In the genomic region with DNA sequence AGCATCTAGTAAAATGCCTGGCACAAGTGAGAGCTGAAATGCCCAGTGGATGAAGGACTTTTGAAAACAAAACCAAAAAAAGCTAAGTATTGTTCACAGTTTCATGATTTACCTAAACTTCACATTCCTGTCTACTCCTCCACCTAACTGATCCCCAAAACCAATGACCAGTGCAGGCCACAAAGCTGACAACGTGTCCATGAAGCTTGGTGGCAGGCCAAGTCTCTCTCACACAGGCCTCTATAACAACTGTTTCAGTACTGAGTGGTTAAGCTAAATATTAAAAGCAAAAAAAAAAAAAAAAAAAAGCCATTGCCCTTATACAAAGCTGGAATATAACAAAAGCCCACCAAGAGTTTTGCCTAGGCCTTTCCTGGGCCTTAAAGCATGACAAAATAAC, we compare ENCODE assay signal across 18 cellular contexts. TPM values are rescaled to one million over a fixed set of nuclear protein-coding genes. Genes with fewer than 3 reads are reported as not detected.
DNase-seq lines count a peak whose midpoint lies in the region; ATAC-seq and TF ChIP-seq lines count a peak whose summit lies in the region.
"Had no signal": no experiment of that assay in that cellular context is flagged by ENCODE, and none has a peak within 500 bp of the region (broad histone marks: within the 10 kb centered on the region; RNA-seq: fewer than 3 reads in every experiment).

No MANE protein-coding gene starts in this region.

- TF ChIP-seq EP300 in suprapubic skin (IDR thresholded peaks at IDR 0.05), result no peak

- H3K4me1 Mint-ChIP-seq in activated T-cell treated with anti-CD3 and anti-CD28 coated beads, Interleukin-2, amount 50 U/mL, for 72 hours (ENCODE audit: low read depth), result peaks cover 100% of the 10 kb centered on the region
- H3K4me1 Mint-ChIP-seq in glutamatergic neuron (ENCODE audit: low read depth, unreplicated experiment), result peaks cover 89% of the 10 kb centered on the region

- H3F3A ChIP-seq in PC-9 (ENCODE audit: insufficient read depth, low read depth), result peaks cover 30% of the 10 kb centered on the region; the same call in 1 of the 2 replicates

- POLR2A ChIA-PET in PC-9 (lab: Charles Lee; ENCODE audit: unreplicated experiment) (interaction anchor here (0.6 kb wide), 1 partner anchor 56 kb away, joined by 3 read pairs; no protein-coding TSS in a partner anchor), GM10248 (lab: Yijun Ruan, JAX) (no interaction called here)

- CTCF ChIA-PET in PC-9 (lab: Charles Lee) (no interaction called here), GM10248 (lab: Yijun Ruan, JAX) (interaction anchor here (0.7 to 4.8 kb wide), 13 partner anchors 9 to 113 kb away, joined by 3 to 28 read pairs (median 5); no protein-coding TSS in a partner anchor)

- H3K9me2 ChIP-seq in PC-9 (ENCODE audit: insufficient read depth), result no peaks in the 10 kb centered on the region

- TF ChIP-seq CTCF in PC-9 (conservative IDR thresholded peaks at IDR 0.05), result no peak
- no peak for TF ChIP-seq CTCF in glutamatergic neuron (IDR thresholded peaks at IDR 0.05; ENCODE audit: partially characterized antibody, unreplicated experiment)
- TF ChIP-seq CTCF in suprapubic skin (IDR thresholded peaks at IDR 0.05), result no peak
- TF ChIP-seq CTCF in GM10248 (IDR thresholded peaks at IDR 0.05; ENCODE audit: control extremely low read depth, extremely low read depth, low read depth, missing control alignments), result no peak

- H3K9me3 Mint-ChIP-seq in activated T-cell treated with anti-CD3 and anti-CD28 coated beads, Interleukin-2, amount 50 U/mL, for 72 hours, result no peaks in the 10 kb centered on the region
- H3K9me3 Mint-ChIP-seq in glutamatergic neuron (ENCODE audit: unreplicated experiment), result peaks cover 34% of the 10 kb centered on the region
- H3K9me3 Mint-ChIP-seq: activated T-helper 2 cell treated with anti-CD3 and anti-CD28 coated beads, Interferon-gamma antibody, Interleukin-2, Interleukin-4, amounts not matched to agents 10 μg/mL and 5 μg/mL and 100 μg/mL, durations not matched to agents 14 hours and 24 hours and 36 hours; IgD-negative memory B cell had no signal

- H3K4me3 ChIP-seq in PC-9, result no peak overlapping the region
- no peak overlapping the region for H3K4me3 ChIP-seq in suprapubic skin
- no peak overlapping the region for H3K4me3 ChIP-seq in SJCRH30
- H3K4me3 ChIP-seq: heart right ventricle had no signal

- TF ChIP-seq POLR2A in suprapubic skin (IDR thresholded peaks at IDR 0.05), result no peak

- H3K27ac ChIP-seq in PC-9 (0 out of 2 replicates have a peak overlapping the region, but pooled peaks have one; percentile 0), suprapubic skin (peak overlapping the region; percentile 53), SJCRH30 (no peak overlapping the region)

- peaks cover 0 to 8% of the 10 kb centered on the region in 2 donors for H3K36me3 Mint-ChIP-seq in activated T-cell treated with anti-CD3 and anti-CD28 coated beads, Interleukin-2, amount 50 U/mL, for 72 hours (ENCODE audit: insufficient read depth in 2 of 2)
- no peaks in the 10 kb centered on the region for H3K36me3 Mint-ChIP-seq in glutamatergic neuron (ENCODE audit: unreplicated experiment)

- no peaks in the 10 kb centered on the region for H3K27me3 Mint-ChIP-seq in activated T-cell treated with anti-CD3 and anti-CD28 coated beads, Interleukin-2, amount 50 U/mL, for 72 hours (ENCODE audit: low read depth)
- peaks cover 25% of the 10 kb centered on the region for H3K27me3 Mint-ChIP-seq in glutamatergic neuron (ENCODE audit: unreplicated experiment)
- H3K27me3 Mint-ChIP-seq: IgD-negative memory B cell had no signal

- peaks cover 100% of the 10 kb centered on the region for H3K79me2 ChIP-seq in PC-9 (ENCODE audit: low read depth)

- H2AFZ ChIP-seq in PC-9, result no peak overlapping the region

- intact Hi-C loops in PC-9 (cut with micrococcal nuclease; ENCODE audit: unreplicated experiment), result no loop called here

- H3K36me3 ChIP-seq in PC-9 (ENCODE audit: low read depth) (peaks cover 8% of the 10 kb centered on the region; the same call in 1 of the 2 replicates), suprapubic skin (no peaks in the 10 kb centered on the region), SJCRH30 (no peaks in the 10 kb centered on the region)

- H3K9me3 ChIP-seq in PC-9 (ENCODE audit: insufficient read depth, low read depth) (no peaks in the 10 kb centered on the region), suprapubic skin (no peaks in the 10 kb centered on the region), SJCRH30 (replicated peaks) (no peaks in the 10 kb centered on the region)
- H3K9me3 ChIP-seq: heart right ventricle had no signal

- no peaks in the 10 kb centered on the region for H3K27me3 ChIP-seq in PC-9 (ENCODE audit: insufficient read depth, low read depth)
- no peaks in the 10 kb centered on the region for H3K27me3 ChIP-seq in suprapubic skin
- no peaks in the 10 kb centered on the region for H3K27me3 ChIP-seq in SJCRH30
- H3K27me3 ChIP-seq: heart right ventricle had no signal

- peaks cover 95% of the 10 kb centered on the region for H4K20me1 ChIP-seq in PC-9 (ENCODE audit: insufficient read depth)

- 39% methylated on average over 1 of the region's 1 CpG for WGBS in suprapubic skin

- peak overlapping the region; percentile 7 for H3K27ac Mint-ChIP-seq in activated T-cell treated with anti-CD3 and anti-CD28 coated beads, Interleukin-2, amount 50 U/mL, for 72 hours
- H3K27ac Mint-ChIP-seq in glutamatergic neuron (ENCODE audit: unreplicated experiment), result peak overlapping the region; percentile 99

- no peak for ATAC-seq in activated T-cell treated with anti-CD3 and anti-CD28 coated beads, Interleukin-2, amount 50 U/mL, for 72 hours (replicated peaks in 1 of 2)
- ATAC-seq: left lobe of liver, Panc1 had no signal

- no peak overlapping the region for H3K4me2 ChIP-seq in PC-9

- peaks cover 27% of the 10 kb centered on the region for H3K4me1 ChIP-seq in PC-9 (replicated peaks; ENCODE audit: insufficient read depth)
- peaks cover 90% of the 10 kb centered on the region for H3K4me1 ChIP-seq in suprapubic skin
- no peaks in the 10 kb centered on the region for H3K4me1 ChIP-seq in SJCRH30

- BruUV-seq in PC-9 (replicated peaks; lab: Mats Ljungman, UMichigan), result no TSS peak

- DNase-seq in activated T-cell treated with anti-CD3 and anti-CD28 coated beads, Interleukin-2, amount 50 U/mL, for 72 hours, result no peak
- DNase-seq in activated T-cell treated with anti-CD3 and anti-CD28 coated beads, Interleukin-2, amount 50 U/mL, for 48 hours, result no peak
- no peak for DNase-seq in PC-9
- DNase-seq in glutamatergic neuron, result no peak
- DNase-seq in suprapubic skin (ENCODE audit: low spot score in 2 of 2), result no peak
- no peak for DNase-seq in SJCRH30
- DNase-seq in GM10248 (ENCODE audit: extremely low spot score), result no peak
- no peak for DNase-seq in UCSD-AML1 (lab: John Stamatoyannopoulos, UW; ENCODE audit: unreplicated experiment)
- DNase-seq: activated CD4-positive, alpha-beta T cell treated with anti-CD3 and anti-CD28 coated beads for 48 hours; Calu3; heart right ventricle; NCI-H446 treated with DMSO at 0.1 percent for 48 hours; small intestine; T-helper 2 cell had no signal

- H3K4me3 Mint-ChIP-seq in activated T-cell treated with anti-CD3 and anti-CD28 coated beads, Interleukin-2, amount 50 U/mL, for 72 hours, result no peak overlapping the region
- H3K4me3 Mint-ChIP-seq in glutamatergic neuron (ENCODE audit: unreplicated experiment), result peak overlapping the region; percentile 28

RNA-seq across cellular contexts. Expression of a gene that starts 36.4 kb away (rescaled TPM):
- 100 to 1,000 TPM; 175 to 207 TPM for total RNA-seq in activated T-cell treated with anti-CD3 and anti-CD28 coated beads, Interleukin-2, amount 50 U/mL, for 72 hours
- 134 and 139 TPM in 2 replicates for total RNA-seq in PC-9 (2021)
- total RNA-seq in glutamatergic neuron (ENCODE audit: unreplicated experiment), result 188 TPM
- 100 to 1,000 TPM; 132 to 200 (median 176) TPM for total RNA-seq in suprapubic skin
- total RNA-seq in SJCRH30 (2014; rRNA removed; shearing (Covaris generic)), result 71.4 and 80.2 TPM in 2 replicates
